Comparison of ENCODE assay signal across 17 cellular contexts in genomic region chr10:77504196-77504869, GRCh38.
DNase-seq lines count a peak whose midpoint lies in the region; ATAC-seq and TF ChIP-seq lines count a peak whose summit lies in the region.
"Had no signal": no experiment of that assay in that cellular context is flagged by ENCODE, and none has a peak within 500 bp of the region (broad histone marks: within the 10 kb centered on the region; RNA-seq: fewer than 3 reads in every experiment).

No MANE protein-coding gene starts in this region.

- BruUV-seq in MCF 10A (replicated peaks; lab: Mats Ljungman, UMichigan): no TSS peak

- CTCF ChIA-PET in MCF 10A (lab: Yijun Ruan, JAX): interaction anchor here (0.7 to 1.8 kb wide), 6 partner anchors 13 to 138 kb away, joined by 3 to 5 read pairs (median 4); no protein-coding TSS in a partner anchor

- ATAC-seq in upper lobe of left lung (ENCODE audit: low FRiP score in 2 of 2) (no peak), HG03159 (IDR thresholded peaks at IDR 0.05; ENCODE audit: unreplicated experiment) (no peak)
- ATAC-seq: left ventricle myocardium superior had no signal

- peaks cover 31% of the 10 kb centered on the region for H3K4me1 Mint-ChIP-seq in MCF 10A (ENCODE audit: insufficient read depth, unreplicated experiment)
- H3K4me1 Mint-ChIP-seq: activated naive CD4-positive, alpha-beta T cell treated with anti-CD3 and anti-CD28 coated beads, Interleukin-2, amount 10 ng/mL, durations not matched to agents 7 days and 5 days; naive B cell had no signal

- H3K9me3 Mint-ChIP-seq in MCF 10A (ENCODE audit: unreplicated experiment): no peaks in the 10 kb centered on the region
- H3K9me3 Mint-ChIP-seq: activated naive CD4-positive, alpha-beta T cell treated with anti-CD3 and anti-CD28 coated beads, Interleukin-2, amount 10 ng/mL, durations not matched to agents 7 days and 5 days; T-helper 1 cell treated with Interleukin-12 subunit alpha and Interleukin-12 subunit beta and Interleukin-4 antibody, amounts not matched to agents 30 μg/mL and 1 μg/mL, for 36 hours had no signal

- no peak for TF ChIP-seq POLR2A in breast epithelium (IDR thresholded peaks at IDR 0.05)
- TF ChIP-seq POLR2A in upper lobe of left lung (IDR thresholded peaks at IDR 0.05): no peak

- DNase-seq in MCF 10A (ENCODE audit: unreplicated experiment): peak; percentile 58
- no peak for DNase-seq in breast epithelium (ENCODE audit: low spot score in 2 of 2)
- DNase-seq in adipocyte (ENCODE audit: low read depth): peak; percentile 73
- peak; percentile 66 for DNase-seq in fibroblast of pulmonary artery (ENCODE audit: low read depth)
- DNase-seq in smooth muscle cell (lab: John Stamatoyannopoulos, UW; ENCODE audit: unreplicated experiment): no peak
- DNase-seq in upper lobe of left lung: no peak
- DNase-seq in activated CD4-positive, alpha-beta T cell treated with anti-CD3 and anti-CD28 coated beads for 1 hour: no peak
- DNase-seq: activated CD4-positive, CD25-positive, alpha-beta regulatory T cell; activated naive CD4-positive, alpha-beta T cell treated with anti-CD3 and anti-CD28 coated beads, Interleukin-2, amount 10 ng/mL, durations not matched to agents 7 days and 5 days; Karpas-422; left ventricle myocardium superior; naive B cell; NCI-H1694; stimulated activated CD4-positive, alpha-beta T cell treated with anti-CD3 and anti-CD28 coated beads, Interleukin-15, amount 100 ng/mL, for 24 hours; substantia nigra had no signal

- H3K27ac ChIP-seq in breast epithelium: no peak overlapping the region
- H3K27ac ChIP-seq in smooth muscle cell (ENCODE audit: low read depth): peak overlapping the region; percentile 93
- no peak overlapping the region for H3K27ac ChIP-seq in upper lobe of left lung

- no peak overlapping the region for H2AFZ ChIP-seq in smooth muscle cell (ENCODE audit: low read depth)

- TF ChIP-seq EP300 in upper lobe of left lung (IDR thresholded peaks at IDR 0.05): no peak

- no peak overlapping the region for H3K27ac Mint-ChIP-seq in MCF 10A (ENCODE audit: low read depth, unreplicated experiment)
- H3K27ac Mint-ChIP-seq: activated naive CD4-positive, alpha-beta T cell treated with anti-CD3 and anti-CD28 coated beads, Interleukin-2, amount 10 ng/mL, durations not matched to agents 7 days and 5 days; naive B cell; T-helper 1 cell treated with Interleukin-12 subunit alpha and Interleukin-12 subunit beta and Interleukin-4 antibody, amounts not matched to agents 30 μg/mL and 1 μg/mL, for 36 hours had no signal

- H3K9me3 ChIP-seq in breast epithelium (no peaks in the 10 kb centered on the region), adipocyte (ENCODE audit: control insufficient read depth, low read length) (no peaks in the 10 kb centered on the region), smooth muscle cell (replicated peaks; ENCODE audit: low read depth) (no peaks in the 10 kb centered on the region), upper lobe of left lung (no peaks in the 10 kb centered on the region)

- POLR2A ChIA-PET in MCF 10A (lab: Yijun Ruan, JAX): interaction anchor here (0.8 to 1.6 kb wide), 4 partner anchors 9 to 112 kb away, joined by 3 to 6 read pairs (median 4); no protein-coding TSS in a partner anchor

- no peak for TF ChIP-seq CTCF in MCF 10A (IDR thresholded peaks at IDR 0.05; ENCODE audit: unreplicated experiment)
- no peak for TF ChIP-seq CTCF in breast epithelium (IDR thresholded peaks at IDR 0.05)
- TF ChIP-seq CTCF in fibroblast of pulmonary artery (IDR thresholded peaks at IDR 0.05; ENCODE audit: low read length, missing control alignments): no peak
- no peak for TF ChIP-seq CTCF in smooth muscle cell (IDR thresholded peaks at IDR 0.05; ENCODE audit: borderline replicate concordance, insufficient read depth, poor library complexity, severe bottlenecking)
- no peak for TF ChIP-seq CTCF in upper lobe of left lung (IDR thresholded peaks at IDR 0.05)

- no peaks in the 10 kb centered on the region for H3K27me3 ChIP-seq in breast epithelium
- no peaks in the 10 kb centered on the region for H3K27me3 ChIP-seq in adipocyte (replicated peaks; ENCODE audit: control insufficient read depth, insufficient read depth, low read length)
- H3K27me3 ChIP-seq in smooth muscle cell (ENCODE audit: low read depth): no peaks in the 10 kb centered on the region
- no peaks in the 10 kb centered on the region for H3K27me3 ChIP-seq in upper lobe of left lung

- 86% methylated on average over 2 of the region's 2 CpGs for WGBS in smooth muscle cell (ENCODE audit: low lambda C conversion rate)
- 93 to 95% methylated on average over 2 of the region's 2 CpGs for WGBS in upper lobe of left lung, 2 donors

- H3K36me3 ChIP-seq in breast epithelium: no peaks in the 10 kb centered on the region
- H3K36me3 ChIP-seq in adipocyte (ENCODE audit: control insufficient read depth, insufficient read depth, low read length, severe bottlenecking): no peaks in the 10 kb centered on the region
- H3K36me3 ChIP-seq in smooth muscle cell (ENCODE audit: low read depth): no peaks in the 10 kb centered on the region
- H3K36me3 ChIP-seq in upper lobe of left lung: no peaks in the 10 kb centered on the region

- no peaks in the 10 kb centered on the region for H3K27me3 Mint-ChIP-seq in MCF 10A (ENCODE audit: insufficient read depth, unreplicated experiment)

- no peaks in the 10 kb centered on the region for H4K20me1 ChIP-seq in smooth muscle cell (ENCODE audit: low read depth)

- H3K4me3 ChIP-seq in breast epithelium: no peak overlapping the region
- H3K4me3 ChIP-seq in adipocyte (ENCODE audit: low read length): no peak overlapping the region
- no peak overlapping the region for H3K4me3 ChIP-seq in fibroblast of pulmonary artery (replicated peaks; ENCODE audit: low read depth, low read length)
- H3K4me3 ChIP-seq in smooth muscle cell: no peak overlapping the region
- H3K4me3 ChIP-seq in upper lobe of left lung: no peak overlapping the region

- H3K9ac ChIP-seq in adipocyte (ENCODE audit: low read length) (no peak overlapping the region), smooth muscle cell (ENCODE audit: low read depth) (no peak overlapping the region)

- H3K4me1 ChIP-seq in breast epithelium (no peaks in the 10 kb centered on the region), adipocyte (ENCODE audit: control insufficient read depth, insufficient read depth, low read length) (peaks cover 48% of the 10 kb centered on the region), smooth muscle cell (ENCODE audit: low read depth) (peaks cover 27% of the 10 kb centered on the region), upper lobe of left lung (peaks cover 0 to 12% (median 2%) of the 10 kb centered on the region in 4 donors)

- intact Hi-C loops in MCF 10A (cut with micrococcal nuclease): loop anchor here (2.0 to 10.0 kb wide), 3 partner anchors 88 to 340 kb away; no protein-coding TSS in a partner anchor
- intact Hi-C loops in breast epithelium (cut with DNase I; ENCODE audit: low total_unique reads): no loop called here

- no peaks in the 10 kb centered on the region for H3K79me2 ChIP-seq in smooth muscle cell (ENCODE audit: low read depth)

- peak overlapping the region; percentile 58 for H3K4me2 ChIP-seq in smooth muscle cell

- no peaks in the 10 kb centered on the region for H3F3A ChIP-seq in smooth muscle cell (ENCODE audit: low read depth)

- no peaks in the 10 kb centered on the region for H3K36me3 Mint-ChIP-seq in MCF 10A (ENCODE audit: insufficient read depth, unreplicated experiment)
- H3K36me3 Mint-ChIP-seq: activated naive CD4-positive, alpha-beta T cell treated with anti-CD3 and anti-CD28 coated beads, Interleukin-2, amount 10 ng/mL, durations not matched to agents 7 days and 5 days; naive B cell had no signal

- H3K4me3 Mint-ChIP-seq in MCF 10A (ENCODE audit: unreplicated experiment): no peak overlapping the region
- H3K4me3 Mint-ChIP-seq: activated naive CD4-positive, alpha-beta T cell treated with anti-CD3 and anti-CD28 coated beads, Interleukin-2, amount 10 ng/mL, durations not matched to agents 7 days and 5 days; naive B cell; T-helper 1 cell treated with Interleukin-12 subunit alpha and Interleukin-12 subunit beta and Interleukin-4 antibody, amounts not matched to agents 30 μg/mL and 1 μg/mL, for 36 hours had no signal

Comparison
In these comparisons a context has a peak if more than half of its experiments do, and no peak if none do; other contexts are left out.
1. DNase-seq: peak in MCF 10A (single experiment), adipocyte (single experiment) and fibroblast of pulmonary artery (single experiment); none in breast epithelium (0 of 2), smooth muscle cell (single experiment), upper lobe of left lung (0 of 2) and activated CD4-positive, alpha-beta T cell treated with anti-CD3 and anti-CD28 coated beads for 1 hour (single experiment).